In genomic region chr6:160042014-160042773, GRCh38 we compare ENCODE assay signal across 12 cellular contexts.
DNase-seq lines count a peak whose midpoint lies in the region; ATAC-seq, FAIRE-seq and TF ChIP-seq lines count a peak whose summit lies in the region.
"Had no signal": no experiment of that assay in that cellular context is flagged by ENCODE, and none has a peak within 500 bp of the region (broad histone marks: within the 10 kb centered on the region; RNA-seq: fewer than 3 reads in every experiment).

No MANE protein-coding gene starts in this region.

- H3K9me3 ChIP-seq in ascending aorta (no peaks in the 10 kb centered on the region), thoracic aorta (no peaks in the 10 kb centered on the region)
- no peaks in the 10 kb centered on the region for H3K9me3 ChIP-seq in CD4-positive, alpha-beta memory T cell (ENCODE audit: control insufficient read depth in 1 of 2, low read length in 2 of 2)

- no peak for FAIRE-seq in GM19239 (lab: Jason Lieb, UNC)
- FAIRE-seq: endothelial cell of umbilical vein had no signal

- POLR2A ChIA-PET in CD4-positive, alpha-beta memory T cell (lab: Charles Lee; ENCODE audit: partially characterized antibody): no interaction called here

- H3K4me1 ChIP-seq in ascending aorta: peaks cover 5 to 26% of the 10 kb centered on the region in 2 donors
- peaks cover 9 to 42% of the 10 kb centered on the region in 2 donors for H3K4me1 ChIP-seq in thoracic aorta (ENCODE audit: control insufficient read depth in 1 of 2, low read depth in 2 of 2)
- no peaks in the 10 kb centered on the region for H3K4me1 ChIP-seq in CD4-positive, alpha-beta memory T cell (ENCODE audit: insufficient read depth, low read length)

- peaks cover 27% of the 10 kb centered on the region in 2 donors for H3K36me3 ChIP-seq in ascending aorta
- peaks cover 22% of the 10 kb centered on the region for H3K36me3 ChIP-seq in thoracic aorta
- peaks cover 73% of the 10 kb centered on the region for H3K36me3 ChIP-seq in CD4-positive, alpha-beta memory T cell (ENCODE audit: insufficient read depth, low read length)

- H3K9me3 Mint-ChIP-seq in activated CD8-positive, alpha-beta memory T cell treated with anti-CD3 and anti-CD28 coated beads, Interleukin-2, amount 10 ng/mL, durations not matched to agents 7 days and 5 days (ENCODE audit: low read depth): no peaks in the 10 kb centered on the region
- H3K9me3 Mint-ChIP-seq in CD4-positive, alpha-beta memory T cell: no peaks in the 10 kb centered on the region

- H3K4me3 ChIP-seq in ascending aorta (peak overlapping the region; percentile 16 to 28), thoracic aorta (peak overlapping the region; percentile 55)
- no peak overlapping the region for H3K4me3 ChIP-seq in CD4-positive, alpha-beta memory T cell (ENCODE audit: low read length in 2 of 2)
- H3K4me3 ChIP-seq: lung, PC-9 had no signal

- no peak overlapping the region for H3K4me3 Mint-ChIP-seq in activated CD8-positive, alpha-beta memory T cell treated with anti-CD3 and anti-CD28 coated beads, Interleukin-2, amount 10 ng/mL, durations not matched to agents 7 days and 5 days
- H3K4me3 Mint-ChIP-seq in CD4-positive, alpha-beta memory T cell: no peak overlapping the region

- H3K27ac Mint-ChIP-seq in activated CD8-positive, alpha-beta memory T cell treated with anti-CD3 and anti-CD28 coated beads, Interleukin-2, amount 10 ng/mL, durations not matched to agents 7 days and 5 days: peak overlapping the region; percentile 35
- no peak overlapping the region for H3K27ac Mint-ChIP-seq in CD4-positive, alpha-beta memory T cell

- no peak for TF ChIP-seq CTCF in ascending aorta (IDR thresholded peaks at IDR 0.05)
- no peak for TF ChIP-seq CTCF in thoracic aorta (IDR thresholded peaks at IDR 0.05)

- intact Hi-C loops in ascending aorta (cut with DNase I): loop anchor here (2.0 kb wide), 2 partner anchors 63 to 73 kb away; partner anchors contain the start of gene IGF2R
- intact Hi-C loops in CD4-positive, alpha-beta memory T cell (cut with micrococcal nuclease): no loop called here

- no peak for DNase-seq in activated CD8-positive, alpha-beta memory T cell treated with anti-CD3 and anti-CD28 coated beads, Interleukin-2, amount 10 ng/mL, durations not matched to agents 7 days and 5 days
- DNase-seq in activated CD8-positive, alpha-beta memory T cell treated with anti-CD3 and anti-CD28 coated beads for 24 hours: no peak
- no peak for DNase-seq in ascending aorta (ENCODE audit: low spot score in 2 of 2)
- peak; percentile 55 for DNase-seq in iris pigment epithelial cell (ENCODE audit: low read depth)
- no peak for DNase-seq in thoracic aorta (ENCODE audit: low spot score)
- DNase-seq in CD4-positive, alpha-beta memory T cell: no peak
- no peak for DNase-seq in cerebellar cortex (ENCODE audit: low spot score)
- no peak for DNase-seq in GM19239 (ENCODE audit: insufficient read length, low spot score)
- DNase-seq: PC-9, retina had no signal

- CTCF ChIA-PET in activated CD8-positive, alpha-beta memory T cell treated with anti-CD3 and anti-CD28 coated beads, Interleukin-2, amount 10 ng/mL, durations not matched to agents 7 days and 5 days (lab: Charles Lee): no interaction called here
- CTCF ChIA-PET in CD4-positive, alpha-beta memory T cell (lab: Charles Lee; ENCODE audit: partially characterized antibody): no interaction called here

- no peaks in the 10 kb centered on the region for H3K27me3 Mint-ChIP-seq in activated CD8-positive, alpha-beta memory T cell treated with anti-CD3 and anti-CD28 coated beads, Interleukin-2, amount 10 ng/mL, durations not matched to agents 7 days and 5 days
- H3K27me3 Mint-ChIP-seq in CD4-positive, alpha-beta memory T cell: no peaks in the 10 kb centered on the region

- H3K27me3 ChIP-seq in ascending aorta (no peaks in the 10 kb centered on the region), thoracic aorta (replicated peaks; ENCODE audit: insufficient read depth) (no peaks in the 10 kb centered on the region)
- H3K27me3 ChIP-seq in CD4-positive, alpha-beta memory T cell (ENCODE audit: insufficient read depth, low read length): no peaks in the 10 kb centered on the region

- ATAC-seq in activated CD8-positive, alpha-beta memory T cell treated with anti-CD3 and anti-CD28 coated beads, Interleukin-2, amount 10 ng/mL, durations not matched to agents 7 days and 5 days: no peak
- ATAC-seq in thoracic aorta (ENCODE audit: insufficient number of reproducible peaks, low FRiP score, low read depth): peak; percentile 66

- H3K27ac ChIP-seq in ascending aorta: peak overlapping the region; percentile 63 to 81
- peak overlapping the region; percentile 72 to 80 for H3K27ac ChIP-seq in thoracic aorta
- no peak overlapping the region for H3K27ac ChIP-seq in CD4-positive, alpha-beta memory T cell (ENCODE audit: low read depth, low read length)
- H3K27ac ChIP-seq: PC-9 had no signal

- H3K4me1 Mint-ChIP-seq in activated CD8-positive, alpha-beta memory T cell treated with anti-CD3 and anti-CD28 coated beads, Interleukin-2, amount 10 ng/mL, durations not matched to agents 7 days and 5 days: peaks cover 17% of the 10 kb centered on the region
- peaks cover 7 to 14% (median 9%) of the 10 kb centered on the region in 4 donors for H3K4me1 Mint-ChIP-seq in CD4-positive, alpha-beta memory T cell

- H3K36me3 Mint-ChIP-seq in activated CD8-positive, alpha-beta memory T cell treated with anti-CD3 and anti-CD28 coated beads, Interleukin-2, amount 10 ng/mL, durations not matched to agents 7 days and 5 days: peaks cover 55% of the 10 kb centered on the region
- peaks cover 66 to 90% of the 10 kb centered on the region in 2 donors for H3K36me3 Mint-ChIP-seq in CD4-positive, alpha-beta memory T cell

Comparison
In these comparisons a context has a peak if more than half of its experiments do, and no peak if none do; other contexts are left out.
1. H3K4me3 ChIP-seq: peak in ascending aorta (2 of 2) and thoracic aorta (single experiment); none in CD4-positive, alpha-beta memory T cell (0 of 2).